Comparison of ENCODE assay signal across 10 cellular contexts in genomic region chr10:103153302-103153759, GRCh38. TPM values are rescaled to one million over a fixed set of nuclear protein-coding genes. Genes with fewer than 3 reads are reported as not detected.
DNase-seq lines count a peak whose midpoint lies in the region; ATAC-seq, FAIRE-seq and TF ChIP-seq lines count a peak whose summit lies in the region.
"Had no signal": no experiment of that assay in that cellular context is flagged by ENCODE, and none has a peak within 500 bp of the region (broad histone marks: within the 10 kb centered on the region; RNA-seq: fewer than 3 reads in every experiment).

No MANE protein-coding gene starts in this region.

- intact Hi-C loops in sigmoid colon (cut with DNase I) = no loop called here

- H3K9me3 ChIP-seq in sigmoid colon = no peaks in the 10 kb centered on the region

- no peak overlapping the region for H3K27ac Mint-ChIP-seq in stimulated activated effector memory CD8-positive, alpha-beta T cell treated with anti-CD3 and anti-CD28 coated beads, Interleukin-12 subunit alpha, Interleukin-12 subunit beta, amount 100 ng/mL, for 72 hours

- WGBS in sigmoid colon, 2 donors = 68 to 81% methylated on average over 4 of the region's 4 CpGs

- H3K4me3 Mint-ChIP-seq in stimulated activated effector memory CD8-positive, alpha-beta T cell treated with anti-CD3 and anti-CD28 coated beads, Interleukin-12 subunit alpha, Interleukin-12 subunit beta, amount 100 ng/mL, for 72 hours = no peak overlapping the region

- TF ChIP-seq CTCF in astrocyte of the spinal cord (IDR thresholded peaks at IDR 0.05; ENCODE audit: low read depth, low read length) (no peak), sigmoid colon (IDR thresholded peaks at IDR 0.05) (no peak)

- TF ChIP-seq EP300 in sigmoid colon (IDR thresholded peaks at IDR 0.05) = no peak

- no peak for ATAC-seq in stimulated activated effector memory CD8-positive, alpha-beta T cell treated with anti-CD3 and anti-CD28 coated beads, Interleukin-12 subunit alpha, Interleukin-12 subunit beta, amount 100 ng/mL, for 72 hours

- peak; percentile 30 for FAIRE-seq in H54 (lab: Jason Lieb, UNC)
- FAIRE-seq: colon had no signal

- H3K4me3 ChIP-seq in astrocyte of the spinal cord (ENCODE audit: low read depth, low read length) (peak overlapping the region; percentile 19), sigmoid colon (peak overlapping the region in 2 of 4 donors; percentile 1 to 9)

- H3K27ac ChIP-seq in sigmoid colon = peak overlapping the region; percentile 54 to 66 (median 62)

- peaks cover 0 to 8% (median 0%) of the 10 kb centered on the region in 4 donors for H3K36me3 ChIP-seq in sigmoid colon

- H3K9me3 Mint-ChIP-seq in stimulated activated effector memory CD8-positive, alpha-beta T cell treated with anti-CD3 and anti-CD28 coated beads, Interleukin-12 subunit alpha, Interleukin-12 subunit beta, amount 100 ng/mL, for 72 hours = no peaks in the 10 kb centered on the region

- DNase-seq in H54 (ENCODE audit: insufficient read length, low spot score) (no peak), astrocyte of the spinal cord (ENCODE audit: low read depth, low spot score) (peak; percentile 65), hippocampal formation (lab: John Stamatoyannopoulos, UW) (peak; percentile 19 to 40), sigmoid colon (no peak), COLO668 (lab: John Stamatoyannopoulos, UW; ENCODE audit: unreplicated experiment) (no peak), T1000 (lab: John Stamatoyannopoulos, UW) (no peak)
- DNase-seq in stimulated activated effector memory CD8-positive, alpha-beta T cell treated with anti-CD3 and anti-CD28 coated beads, Interleukin-12 subunit alpha, Interleukin-12 subunit beta, amount 100 ng/mL, for 72 hours (ENCODE audit: low spot score in 2 of 2) = no peak
- DNase-seq in stimulated activated naive CD4-positive, alpha-beta T cell (lab: John Stamatoyannopoulos, UW) = no peak
- DNase-seq: T-helper 1 cell had no signal

- H3K27me3 ChIP-seq in sigmoid colon = no peaks in the 10 kb centered on the region

- H3K36me3 Mint-ChIP-seq in stimulated activated effector memory CD8-positive, alpha-beta T cell treated with anti-CD3 and anti-CD28 coated beads, Interleukin-12 subunit alpha, Interleukin-12 subunit beta, amount 100 ng/mL, for 72 hours = peaks cover 40% of the 10 kb centered on the region

- in situ Hi-C loops in astrocyte of the spinal cord (cut with HindIII; ENCODE audit: low sequenced_read_pairs) = no loop called here

- peaks cover 10% of the 10 kb centered on the region for H3K4me1 Mint-ChIP-seq in stimulated activated effector memory CD8-positive, alpha-beta T cell treated with anti-CD3 and anti-CD28 coated beads, Interleukin-12 subunit alpha, Interleukin-12 subunit beta, amount 100 ng/mL, for 72 hours

- H3K4me1 ChIP-seq in sigmoid colon = peaks cover 0 to 31% (median 25%) of the 10 kb centered on the region in 4 donors

- TF ChIP-seq POLR2A in H54 (IDR thresholded peaks at IDR 0.05; ENCODE audit: low read depth, low read length) (no peak), sigmoid colon (IDR thresholded peaks at IDR 0.05) (no peak)

RNA-seq across cellular contexts. Expression of gene NT5C2, which starts 39.7 kb away (rescaled TPM):
- total RNA-seq in sigmoid colon = 10 to 100 TPM; 37.7 to 51.4 (median 46.9) TPM
- 10 to 100 TPM; 49.2 to 61.5 (median 53.1) TPM for polyA plus RNA-seq in sigmoid colon

Comparison
In these comparisons a context has a peak if more than half of its experiments do, and no peak if none do; other contexts are left out.
1. DNase-seq: peak in astrocyte of the spinal cord (single experiment) and hippocampal formation (2 of 2); none in H54 (single experiment), sigmoid colon (single experiment), COLO668 (single experiment), T1000 (single experiment), stimulated activated effector memory CD8-positive, alpha-beta T cell treated with anti-CD3 and anti-CD28 coated beads, Interleukin-12 subunit alpha, Interleukin-12 subunit beta, amount 100 ng/mL, for 72 hours (0 of 2) and stimulated activated naive CD4-positive, alpha-beta T cell (0 of 6).